19 cellular contexts compared by ENCODE assay signal in genomic region chr3:5302661-5303060, GRCh38.
DNase-seq lines count a peak whose midpoint lies in the region; ATAC-seq and TF ChIP-seq lines count a peak whose summit lies in the region.
"Had no signal": no experiment of that assay in that cellular context is flagged by ENCODE, and none has a peak within 500 bp of the region (broad histone marks: within the 10 kb centered on the region; RNA-seq: fewer than 3 reads in every experiment).

No MANE protein-coding gene starts in this region.

- no peak for ATAC-seq in PC-3
- ATAC-seq: CD8-positive, alpha-beta T cell; GM12878; GM23338; HCT116 had no signal

- no peak for TF ChIP-seq CTCF in PC-3 (conservative IDR thresholded peaks at IDR 0.05; ENCODE audit: low read depth, low read length)
- no peak for TF ChIP-seq CTCF in smooth muscle cell (IDR thresholded peaks at IDR 0.05; ENCODE audit: borderline replicate concordance, insufficient read depth, poor library complexity, severe bottlenecking)
- TF ChIP-seq CTCF in prostate gland (IDR thresholded peaks at IDR 0.05): no peak

- H3K36me3 ChIP-seq in GM23248 (ENCODE audit: low read depth) (no peaks in the 10 kb centered on the region), PC-3 (ENCODE audit: low read depth, low read length) (no peaks in the 10 kb centered on the region), smooth muscle cell (ENCODE audit: low read depth) (no peaks in the 10 kb centered on the region), prostate gland (no peaks in the 10 kb centered on the region)
- H3K36me3 ChIP-seq: BLaER1 had no signal

- H3K27ac ChIP-seq in GM23248 (0 out of 2 replicates have a peak overlapping the region, but pooled peaks have one; percentile 37), PC-3 (ENCODE audit: low read length) (0 out of 2 replicates have a peak overlapping the region, but pooled peaks have one; percentile 25), smooth muscle cell (ENCODE audit: low read depth) (peak overlapping the region; percentile 81), prostate gland (no peak overlapping the region)
- H3K27ac ChIP-seq: BLaER1, C4-2B had no signal

- DNase-seq in GM23248 (no peak), PC-3 (no peak), kidney tubule cell (ENCODE audit: low spot score) (peak; percentile 26), smooth muscle cell (lab: John Stamatoyannopoulos, UW; ENCODE audit: unreplicated experiment) (no peak), Ammon's horn (ENCODE audit: low spot score) (no peak), prostate gland (ENCODE audit: low spot score) (no peak)
- DNase-seq: Caco-2; CD4-positive, CD25-positive, alpha-beta regulatory T cell; CD8-positive, alpha-beta T cell; DMS153; DMS79; EL; GDM1; H9 had no signal

- intact Hi-C loops in PC-3 (cut with micrococcal nuclease): loop anchor here (10.0 kb wide), 1 partner anchor 122 kb away; no protein-coding TSS in a partner anchor
- intact Hi-C loops in prostate gland (cut with DNase I): no loop called here

- H3K27me3 ChIP-seq in GM23248 (replicated peaks; ENCODE audit: insufficient read depth): no peaks in the 10 kb centered on the region
- H3K27me3 ChIP-seq in PC-3 (ENCODE audit: low read length): peaks cover 8% of the 10 kb centered on the region; the same call in 1 of the 2 replicates
- no peaks in the 10 kb centered on the region for H3K27me3 ChIP-seq in smooth muscle cell (ENCODE audit: low read depth)
- H3K27me3 ChIP-seq in prostate gland (replicated peaks; ENCODE audit: insufficient read depth): no peaks in the 10 kb centered on the region
- H3K27me3 ChIP-seq: BLaER1 had no signal

- H3K4me2 ChIP-seq in GM23248 (ENCODE audit: unreplicated experiment): no peak overlapping the region
- no peak overlapping the region for H3K4me2 ChIP-seq in PC-3 (ENCODE audit: low read length)
- peak overlapping the region; percentile 19 for H3K4me2 ChIP-seq in smooth muscle cell
- H3K4me2 ChIP-seq: BLaER1, GM23338 had no signal

- H3K79me2 ChIP-seq in GM23248 (ENCODE audit: insufficient read depth) (no peaks in the 10 kb centered on the region), PC-3 (ENCODE audit: low read length) (no peaks in the 10 kb centered on the region), smooth muscle cell (ENCODE audit: low read depth) (no peaks in the 10 kb centered on the region)

- peaks cover 12% of the 10 kb centered on the region for H3K4me1 ChIP-seq in GM23248 (ENCODE audit: insufficient read depth)
- H3K4me1 ChIP-seq in PC-3 (ENCODE audit: insufficient read depth, low read length): peaks cover 12% of the 10 kb centered on the region; the same call in 1 of the 2 replicates
- H3K4me1 ChIP-seq in smooth muscle cell (ENCODE audit: low read depth): no peaks in the 10 kb centered on the region
- H3K4me1 ChIP-seq in prostate gland (replicated peaks): no peaks in the 10 kb centered on the region

- CTCF ChIA-PET in PC-3 (lab: Charles Lee): no interaction called here

- H3F3A ChIP-seq in GM23248 (ENCODE audit: insufficient read depth): peaks cover 8% of the 10 kb centered on the region; the same call in 1 of the 2 replicates
- H3F3A ChIP-seq in PC-3 (ENCODE audit: low read length, unreplicated experiment): no peaks in the 10 kb centered on the region
- no peaks in the 10 kb centered on the region for H3F3A ChIP-seq in smooth muscle cell (ENCODE audit: low read depth)

- no TSS peak for BruUV-seq in PC-3 (replicated peaks; lab: Mats Ljungman, UMichigan)

- POLR2A ChIA-PET in PC-3 (lab: Charles Lee; ENCODE audit: unreplicated experiment): no interaction called here

- in situ Hi-C loops in GM23248 (cut with MboI): no loop called here

- H4K20me1 ChIP-seq in GM23248 (ENCODE audit: insufficient read depth): no peaks in the 10 kb centered on the region
- no peaks in the 10 kb centered on the region for H4K20me1 ChIP-seq in PC-3 (ENCODE audit: low read length)
- H4K20me1 ChIP-seq in smooth muscle cell (ENCODE audit: low read depth): no peaks in the 10 kb centered on the region
- H4K20me1 ChIP-seq: BLaER1 had no signal

- no peaks in the 10 kb centered on the region for H3K9me3 ChIP-seq in GM23248 (ENCODE audit: low read depth)
- no peaks in the 10 kb centered on the region for H3K9me3 ChIP-seq in PC-3 (ENCODE audit: low read length)
- H3K9me3 ChIP-seq in smooth muscle cell (replicated peaks; ENCODE audit: low read depth): no peaks in the 10 kb centered on the region
- no peaks in the 10 kb centered on the region for H3K9me3 ChIP-seq in prostate gland
- H3K9me3 ChIP-seq: BLaER1, Caco-2 had no signal

- H2AFZ ChIP-seq in GM23248 (0 out of 2 replicates have a peak overlapping the region, but pooled peaks have one; percentile 80), PC-3 (ENCODE audit: low read length) (no peak overlapping the region), smooth muscle cell (ENCODE audit: low read depth) (no peak overlapping the region)
- H2AFZ ChIP-seq: GM23338 had no signal

- H3K4me3 ChIP-seq in GM23248 (no peak overlapping the region), PC-3 (ENCODE audit: low read length) (no peak overlapping the region), smooth muscle cell (no peak overlapping the region), prostate gland (no peak overlapping the region)
- H3K4me3 ChIP-seq: BLaER1, GM12878, GM23338 had no signal

- no peak for TF ChIP-seq POLR2A in prostate gland (IDR thresholded peaks at IDR 0.05)

- no peaks in the 10 kb centered on the region for H3K9me2 ChIP-seq in GM23248 (ENCODE audit: insufficient read depth)
- H3K9me2 ChIP-seq in PC-3 (replicated peaks; ENCODE audit: low read length): no peaks in the 10 kb centered on the region

- WGBS in GM23248 (ENCODE audit: low coverage in 1 of 2, low lambda C conversion rate in 2 of 2, missing lambda C conversion rate in 2 of 2), 2 experiments: 54 to 67% methylated on average over 3 of the region's 3 CpGs
- 46% methylated on average over 3 of the region's 3 CpGs for WGBS in smooth muscle cell (ENCODE audit: low lambda C conversion rate)
- 68% methylated on average over 3 of the region's 3 CpGs for WGBS in prostate gland

- no peak overlapping the region for H3K9ac ChIP-seq in GM23248
- no peak overlapping the region for H3K9ac ChIP-seq in PC-3 (ENCODE audit: low read length)
- no peak overlapping the region for H3K9ac ChIP-seq in smooth muscle cell (ENCODE audit: low read depth)
- H3K9ac ChIP-seq: BLaER1 had no signal

Comparison
In these comparisons a context has a peak if more than half of its experiments do, and no peak if none do; other contexts are left out.
1. H3K27ac ChIP-seq: peak in GM23248 (single experiment), PC-3 (single experiment) and smooth muscle cell (single experiment); none in prostate gland (0 of 2).